Comparison of ENCODE assay signal across 9 cellular contexts in the genomic region with DNA sequence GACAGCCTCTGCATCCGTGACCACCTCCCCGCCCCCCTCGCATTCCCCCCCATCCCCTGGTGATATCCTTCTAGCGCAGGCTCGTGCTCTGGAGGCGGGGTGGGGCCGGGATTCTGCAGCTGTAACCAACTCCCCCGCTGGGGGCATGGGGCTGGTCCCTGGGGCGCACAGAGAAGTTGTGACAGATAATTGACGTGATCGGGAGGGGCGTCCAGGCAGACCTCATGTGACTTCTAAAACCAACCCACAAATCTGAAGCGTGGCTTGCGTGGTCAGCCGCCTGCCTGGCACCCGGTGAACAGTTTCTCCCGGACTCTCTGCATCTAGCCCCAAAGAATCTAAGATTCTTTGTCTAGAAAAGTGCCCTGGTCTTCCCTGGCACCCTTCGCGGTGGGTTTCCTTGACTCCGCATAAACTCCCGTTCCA.
DNase-seq lines count a peak whose midpoint lies in the region; ATAC-seq lines count a peak whose summit lies in the region.
"Had no signal": no experiment of that assay in that cellular context is flagged by ENCODE, and none has a peak within 500 bp of the region (broad histone marks: within the 10 kb centered on the region; RNA-seq: fewer than 3 reads in every experiment).

No MANE protein-coding gene starts in this region.

- H3K9me3 Mint-ChIP-seq in natural killer cell treated with Interleukin-12 subunit alpha and Interleukin-12 subunit beta and Interleukin-15 and Interleukin-18, amount 100 ng/mL, for 72 hours, result peaks cover 3% of the 10 kb centered on the region

- H3K36me3 Mint-ChIP-seq in natural killer cell treated with Interleukin-12 subunit alpha and Interleukin-12 subunit beta and Interleukin-15 and Interleukin-18, amount 100 ng/mL, for 72 hours, result no peaks in the 10 kb centered on the region

- H3K27me3 Mint-ChIP-seq in natural killer cell treated with Interleukin-12 subunit alpha and Interleukin-12 subunit beta and Interleukin-15 and Interleukin-18, amount 100 ng/mL, for 72 hours, result peaks cover 47 to 62% of the 10 kb centered on the region in 2 donors

- no peak overlapping the region for H3K27ac Mint-ChIP-seq in natural killer cell treated with Interleukin-12 subunit alpha and Interleukin-12 subunit beta and Interleukin-15 and Interleukin-18, amount 100 ng/mL, for 72 hours

- in situ Hi-C loops in G401 (cut with HindIII; ENCODE audit: low sequenced_read_pairs), result no loop called here

- H3K36me3 ChIP-seq in SK-N-MC (ENCODE audit: insufficient read depth, low read length), result no peaks in the 10 kb centered on the region
- H3K36me3 ChIP-seq: adrenal gland had no signal

- peaks cover 10 to 11% of the 10 kb centered on the region in 2 donors for H3K4me1 Mint-ChIP-seq in natural killer cell treated with Interleukin-12 subunit alpha and Interleukin-12 subunit beta and Interleukin-15 and Interleukin-18, amount 100 ng/mL, for 72 hours (ENCODE audit: low read depth in 2 of 2)

- peak overlapping the region; percentile 68 for H3K9ac ChIP-seq in SK-N-MC (ENCODE audit: insufficient read length)

- DNase-seq in Ammon's horn (ENCODE audit: low spot score) (peak; percentile 24), SK-N-MC (ENCODE audit: low read depth, low spot score) (no peak), fibroblast of gingiva (ENCODE audit: low read depth) (peak; percentile 50), AML-193 (lab: John Stamatoyannopoulos, UW) (no peak), G401 (ENCODE audit: low spot score) (no peak), A172 (ENCODE audit: low spot score) (no peak), LoVo (ENCODE audit: low spot score) (no peak)
- no peak for DNase-seq in natural killer cell treated with Interleukin-12 subunit alpha and Interleukin-12 subunit beta and Interleukin-15 and Interleukin-18, amount 100 ng/mL, for 72 hours (ENCODE audit: low spot score)

- peak overlapping the region; percentile 83 for H3K4me3 Mint-ChIP-seq in natural killer cell treated with Interleukin-12 subunit alpha and Interleukin-12 subunit beta and Interleukin-15 and Interleukin-18, amount 100 ng/mL, for 72 hours

- peak overlapping the region; percentile 83 for H3K4me3 ChIP-seq in SK-N-MC

- H3K27ac ChIP-seq in SK-N-MC, result no peak overlapping the region

- H3K9me3 ChIP-seq in SK-N-MC (ENCODE audit: low read depth, low read length), result no peaks in the 10 kb centered on the region
- H3K9me3 ChIP-seq: adrenal gland had no signal

- ATAC-seq in natural killer cell treated with Interleukin-12 subunit alpha and Interleukin-12 subunit beta and Interleukin-15 and Interleukin-18, amount 100 ng/mL, for 72 hours, result no peak

Comparison
In these comparisons a context has a peak if more than half of its experiments do, and no peak if none do; other contexts are left out.
1. DNase-seq: peak in Ammon's horn (single experiment) and fibroblast of gingiva (single experiment); none in SK-N-MC (single experiment), natural killer cell treated with Interleukin-12 subunit alpha and Interleukin-12 subunit beta and Interleukin-15 and Interleukin-18, amount 100 ng/mL, for 72 hours (single experiment), AML-193 (0 of 2), G401 (single experiment), A172 (single experiment) and LoVo (single experiment).